12 cellular contexts compared by ENCODE assay signal in the genomic region with DNA sequence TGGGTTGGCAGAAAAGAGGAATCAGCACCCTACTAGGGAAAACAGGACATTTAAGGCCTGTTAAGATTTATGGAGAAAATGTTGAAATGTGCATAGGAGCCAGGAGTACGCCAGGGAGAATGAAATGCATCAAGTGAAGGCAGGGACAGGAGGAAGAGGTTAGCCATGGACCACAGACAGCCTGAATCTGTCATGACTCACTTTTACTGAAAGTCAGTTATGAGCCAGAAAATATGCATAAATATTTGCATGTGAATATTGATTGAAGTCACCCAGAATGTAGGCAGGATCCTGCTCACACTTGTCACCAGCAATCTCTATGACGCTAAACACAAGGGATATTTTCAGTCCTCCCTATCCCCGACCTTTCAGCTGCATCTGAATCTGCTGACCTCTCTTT. TPM values are rescaled to one million over a fixed set of nuclear protein-coding genes. Genes with fewer than 3 reads are reported as not detected.
DNase-seq lines count a peak whose midpoint lies in the region; ATAC-seq and TF ChIP-seq lines count a peak whose summit lies in the region.
"Had no signal": no experiment of that assay in that cellular context is flagged by ENCODE, and none has a peak within 500 bp of the region (broad histone marks: within the 10 kb centered on the region; RNA-seq: fewer than 3 reads in every experiment).

No MANE protein-coding gene starts in this region.

- dilution Hi-C loops in mammary epithelial cell (cut with HindIII; ENCODE audit: low sequenced_read_pairs), result no loop called here

- no peaks in the 10 kb centered on the region for H3K27me3 Mint-ChIP-seq in progenitor cell of endocrine pancreas
- H3K27me3 Mint-ChIP-seq: IgD-negative memory B cell had no signal

- peaks cover 14% of the 10 kb centered on the region for H3K4me1 Mint-ChIP-seq in progenitor cell of endocrine pancreas (ENCODE audit: low read depth)

- BruUV-seq in mammary epithelial cell (replicated peaks; lab: Mats Ljungman, UMichigan), result no TSS peak

- H3K79me2 ChIP-seq in ACC112 (ENCODE audit: control insufficient read depth, insufficient read depth, low read length, unreplicated experiment) (peaks cover 13% of the 10 kb centered on the region), mammary epithelial cell (ENCODE audit: insufficient read depth, low read length) (peaks cover 4% of the 10 kb centered on the region)

- H3K36me3 ChIP-seq in ACC112 (ENCODE audit: insufficient read depth, low read length), result peaks cover 15% of the 10 kb centered on the region; the same call in 1 of the 2 replicates
- H3K36me3 ChIP-seq in mammary epithelial cell (ENCODE audit: insufficient read depth, low read length), result no peaks in the 10 kb centered on the region
- H3K36me3 ChIP-seq: thoracic aorta had no signal

- H3K9me3 ChIP-seq in mammary epithelial cell (replicated peaks; ENCODE audit: insufficient read depth, low read length), result no peaks in the 10 kb centered on the region
- H3K9me3 ChIP-seq: mucosa of descending colon, thoracic aorta had no signal

- DNase-seq in M059J (ENCODE audit: low read depth) (peak; percentile 87), mammary epithelial cell (peak; percentile 80), cerebellum (ENCODE audit: low spot score) (no peak), progenitor cell of endocrine pancreas (ENCODE audit: low spot score, unreplicated experiment) (no peak), GOT3 (lab: John Stamatoyannopoulos, UW) (no peak), SHP77 (lab: John Stamatoyannopoulos, UW) (no peak)
- DNase-seq: activated CD8-positive, alpha-beta memory T cell treated with anti-CD3 and anti-CD28 coated beads, Interleukin-2, amount 50 U/mL, for 4 hours; mucosa of descending colon had no signal

- H3K9ac ChIP-seq in mammary epithelial cell (ENCODE audit: insufficient read depth, low read length), result peak overlapping the region; percentile 55

- H3K4me3 ChIP-seq in ACC112 (ENCODE audit: low read depth, low read length), result peak overlapping the region; percentile 53
- H3K4me3 ChIP-seq in mammary epithelial cell (replicated peaks in 1 of 3; ENCODE audit: insufficient read depth in 1 of 3, low read depth in 2 of 3, low read length in 3 of 3), result no peak overlapping the region
- H3K4me3 ChIP-seq: mucosa of descending colon, thoracic aorta had no signal

- peak; percentile 91 for ATAC-seq in GM19025 (IDR thresholded peaks at IDR 0.05; ENCODE audit: low read depth, unreplicated experiment)
- ATAC-seq: mucosa of descending colon had no signal

- no peak for TF ChIP-seq CTCF in mammary epithelial cell (conservative IDR thresholded peaks at IDR 0.05 in 1 of 2, IDR thresholded peaks at IDR 0.05 in 1 of 2; ENCODE audit: extremely low read depth in 1 of 2, insufficient read depth in 1 of 2, low read depth in 1 of 2, low read length in 2 of 2)
- no peak for TF ChIP-seq CTCF in progenitor cell of endocrine pancreas (IDR thresholded peaks at IDR 0.05; ENCODE audit: unreplicated experiment)

- H3K27ac ChIP-seq in ACC112 (ENCODE audit: low read depth, low read length) (peak overlapping the region; percentile 100), mammary epithelial cell (ENCODE audit: insufficient read depth, low read depth, low read length) (peak overlapping the region; percentile 99)
- H3K27ac ChIP-seq: thoracic aorta had no signal

- in situ Hi-C loops in mammary epithelial cell (cut with MboI; ENCODE audit: low sequenced_read_pairs in 2 of 2), result loop anchor here in 1 of 2 donors (10.0 kb wide), 1 partner anchor 59 kb away; a partner anchor contains a TSS

- H4K20me1 ChIP-seq in mammary epithelial cell (ENCODE audit: insufficient read depth, low read length), result no peaks in the 10 kb centered on the region

- H2AFZ ChIP-seq in ACC112 (ENCODE audit: low read length, unreplicated experiment), result no peak overlapping the region
- H2AFZ ChIP-seq in mammary epithelial cell (ENCODE audit: low read depth, low read length), result no peak overlapping the region

- H3K27me3 ChIP-seq in ACC112 (ENCODE audit: insufficient read depth, low read length), result no peaks in the 10 kb centered on the region
- no peaks in the 10 kb centered on the region for H3K27me3 ChIP-seq in mammary epithelial cell (ENCODE audit: insufficient read depth, low read length)

- H3K4me2 ChIP-seq in mammary epithelial cell (ENCODE audit: insufficient read depth, low read depth, low read length), result peak overlapping the region; percentile 31

- WGBS in mammary epithelial cell (ENCODE audit: low coverage, missing lambda C conversion rate), result 45% methylated on average over 3 of the region's 3 CpGs

- no peaks in the 10 kb centered on the region for H3K36me3 Mint-ChIP-seq in progenitor cell of endocrine pancreas (ENCODE audit: insufficient read depth)
- H3K36me3 Mint-ChIP-seq: IgD-negative memory B cell had no signal

- no peak overlapping the region for H3K27ac Mint-ChIP-seq in progenitor cell of endocrine pancreas

- H3K4me3 Mint-ChIP-seq in progenitor cell of endocrine pancreas (ENCODE audit: low read depth), result no peak overlapping the region

- peaks cover 61% of the 10 kb centered on the region for H3K4me1 ChIP-seq in ACC112 (ENCODE audit: control insufficient read depth, insufficient read depth, low read length, unreplicated experiment)
- H3K4me1 ChIP-seq in mammary epithelial cell (ENCODE audit: insufficient read depth, low read length), result peaks cover 46% of the 10 kb centered on the region

- intact Hi-C loops in mammary epithelial cell (cut with micrococcal nuclease), result loop anchor here (5.0 kb wide), 2 partner anchors 77 to 228 kb away; no protein-coding TSS in a partner anchor

- no peaks in the 10 kb centered on the region for H3K9me3 Mint-ChIP-seq in progenitor cell of endocrine pancreas (ENCODE audit: low read depth)
- H3K9me3 Mint-ChIP-seq: IgD-negative memory B cell had no signal

- CTCF ChIA-PET in mammary epithelial cell (lab: Charles Lee; ENCODE audit: low non-redundant PET), result no interaction called here

RNA-seq across cellular contexts. Expression of a gene that starts 25.1 kb away (rescaled TPM):
- 19.1 and 25.8 TPM in 2 replicates for total RNA-seq in M059J (2014; rRNA removed; shearing (Covaris generic))
- total RNA-seq in mammary epithelial cell, result 10 to 100 TPM; 42.5 to 64.2 TPM
- 10.7 TPM for polyA plus RNA-seq in mammary epithelial cell
- polyA minus RNA-seq in mammary epithelial cell, result 112 TPM
- total RNA-seq in cerebellum, result 121 TPM
- 32.3 and 35.9 TPM in 2 replicates for total RNA-seq in progenitor cell of endocrine pancreas

Comparison
In these comparisons a context has a peak if more than half of its experiments do, and no peak if none do; other contexts are left out.
1. DNase-seq: peak in M059J (single experiment) and mammary epithelial cell (single experiment); none in cerebellum (single experiment), progenitor cell of endocrine pancreas (single experiment), GOT3 (single experiment) and SHP77 (0 of 2).